ENCODE assay signal across 28 cellular contexts in the genomic region with DNA sequence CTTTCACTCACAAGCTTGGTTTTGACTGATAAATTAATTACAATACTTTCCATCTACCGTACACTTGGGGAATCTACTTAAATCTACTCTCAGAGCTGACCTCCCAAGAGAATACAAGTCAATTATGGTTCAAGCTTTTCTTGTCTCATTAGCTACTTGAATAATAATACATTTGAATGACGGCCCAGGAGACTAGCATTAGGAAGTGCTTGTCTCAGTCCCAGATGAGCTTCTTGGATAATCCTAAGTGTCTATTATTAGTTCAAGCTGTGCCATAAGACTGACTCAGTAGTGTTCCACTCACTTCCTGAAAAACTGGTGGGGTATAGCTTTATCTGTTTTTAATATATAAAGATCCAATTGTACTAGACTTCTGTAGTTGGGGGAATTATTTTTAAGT.
DNase-seq lines count a peak whose midpoint lies in the region; TF ChIP-seq lines count a peak whose summit lies in the region.
"Had no signal": no experiment of that assay in that cellular context is flagged by ENCODE, and none has a peak within 500 bp of the region (broad histone marks: within the 10 kb centered on the region; RNA-seq: fewer than 3 reads in every experiment).

No MANE protein-coding gene starts in this region.

- intact Hi-C loops in sigmoid colon (cut with DNase I) = no loop called here

- TF ChIP-seq POLR2A in sigmoid colon (IDR thresholded peaks at IDR 0.05) = no peak
- TF ChIP-seq POLR2A in erythroblast (IDR thresholded peaks at IDR 0.05; ENCODE audit: low read length) = no peak

- peak; percentile 27 for DNase-seq in ELR (ENCODE audit: low read depth)
- DNase-seq in NCI-H82 (lab: John Stamatoyannopoulos, UW) = peak; percentile 60
- peak; percentile 33 for DNase-seq in fibroblast of gingiva (ENCODE audit: low read depth)
- peak; percentile 8 for DNase-seq in skeletal muscle cell (ENCODE audit: low read depth)
- no peak for DNase-seq in sigmoid colon
- no peak for DNase-seq in erythroblast (lab: John Stamatoyannopoulos, UW)
- DNase-seq in activated effector memory CD4-positive, alpha-beta T cell treated with Interleukin-2 at 50 U/mL for 16 hours = no peak
- no peak for DNase-seq in NK-92 (lab: John Stamatoyannopoulos, UW; ENCODE audit: unreplicated experiment)
- DNase-seq: activated gamma-delta T cell treated with Interleukin-2 at 50 U/mL for 16 hours; activated T-cell treated with anti-CD3 and anti-CD28 coated beads, Interleukin-2, amount 50 U/mL, for 24 hours; AML-193; CD4-positive, alpha-beta memory T cell; DMS153; gastrocnemius medialis; H9; KBM-7; mesendoderm; MG63; NCI-H2029; NCI-H226; OCI-M1; stimulated activated CD4-positive, alpha-beta T cell treated with anti-CD3 and anti-CD28 coated beads, Interleukin-1b, Interleukin-23, amount 100 ng/mL, for 48 hours; stimulated activated CD8-positive, alpha-beta memory T cell treated with anti-CD3 and anti-CD28 coated beads, Interleukin-4, amount 100 ng/mL, for 48 hours; stimulated activated naive CD8-positive, alpha-beta T cell treated with anti-CD3 and anti-CD28 coated beads, Interleukin-15, amount 100 ng/mL, for 72 hours; T-helper 2 cell had no signal

- H3K4me3 ChIP-seq in skeletal muscle cell (ENCODE audit: low read depth, low read length) = no peak overlapping the region
- no peak overlapping the region for H3K4me3 ChIP-seq in sigmoid colon
- H3K4me3 ChIP-seq: gastrocnemius medialis, MG63, smooth muscle cell, vagina had no signal

- H3K9me3 ChIP-seq in sigmoid colon = no peaks in the 10 kb centered on the region
- H3K9me3 ChIP-seq: gastrocnemius medialis, MG63, neutrophil, vagina had no signal

- H3K27me3 ChIP-seq in sigmoid colon = no peaks in the 10 kb centered on the region
- H3K27me3 ChIP-seq: gastrocnemius medialis, MG63, neutrophil, vagina had no signal

- 83 to 86% methylated on average over 2 of the region's 2 CpGs for WGBS in sigmoid colon, 2 donors

- peaks cover 0 to under 1% (median 0%) of the 10 kb centered on the region in 4 donors for H3K4me1 ChIP-seq in sigmoid colon
- H3K4me1 ChIP-seq: gastrocnemius medialis, vagina had no signal

- TF ChIP-seq CTCF in sigmoid colon (IDR thresholded peaks at IDR 0.05) = no peak

- H3K36me3 ChIP-seq in sigmoid colon = no peaks in the 10 kb centered on the region
- H3K36me3 ChIP-seq: gastrocnemius medialis, MG63, neutrophil, vagina had no signal

- no peak for TF ChIP-seq EP300 in sigmoid colon (IDR thresholded peaks at IDR 0.05)

- no peak overlapping the region for H3K27ac ChIP-seq in sigmoid colon
- H3K27ac ChIP-seq: gastrocnemius medialis, neutrophil, vagina had no signal

Comparison
In these comparisons a context has a peak if more than half of its experiments do, and no peak if none do; other contexts are left out.
1. DNase-seq: peak in ELR (single experiment), NCI-H82 (single experiment), fibroblast of gingiva (single experiment) and skeletal muscle cell (single experiment); none in sigmoid colon (single experiment), erythroblast (0 of 2), activated effector memory CD4-positive, alpha-beta T cell treated with Interleukin-2 at 50 U/mL for 16 hours (single experiment) and NK-92 (single experiment).